22 cellular contexts compared by ENCODE assay signal in genomic region chr2:223532712-223533111, GRCh38.
"Had no signal": no experiment of that assay in that cellular context is flagged by ENCODE, and none has a peak within 500 bp of the region (broad histone marks: within the 10 kb centered on the region; RNA-seq: fewer than 3 reads in every experiment).

No MANE protein-coding gene starts in this region.

- H3K27ac ChIP-seq: epithelial cell of prostate, lower lobe of right lung, prostate gland, transverse colon, vagina had no signal

- DNase-seq: activated B cell treated with CpG ODN at 0.5 μM for 24 hours; activated CD4-positive, alpha-beta T cell treated with anti-CD3 and anti-CD28 coated beads for 36 hours; activated CD4-positive, alpha-beta T cell treated with anti-CD3 and anti-CD28 coated beads, Interleukin-2, amount 50 U/mL, for 48 hours; activated CD8-positive, alpha-beta memory T cell treated with anti-CD3 and anti-CD28 coated beads, Interleukin-2, amount 50 U/mL, for 48 hours; activated naive CD4-positive, alpha-beta T cell treated with Interleukin-2 at 50 U/mL for 16 hours; activated naive CD8-positive, alpha-beta T cell treated with anti-CD3 and anti-CD28 coated beads, Interleukin-2, amount 10 ng/mL, durations not matched to agents 7 days and 5 days; activated T-cell treated with anti-CD3 and anti-CD28 coated beads, Interleukin-2, amount 50 U/mL, for 4 hours; amniotic stem cell; cerebellar nuclear complex; cortex of kidney; endodermal cell; kidney; lower lobe of right lung; naive thymus-derived CD4-positive, alpha-beta T cell; stimulated activated CD4-positive, alpha-beta T cell treated with anti-CD3 and anti-CD28 coated beads, Interleukin-2, amount 100 ng/mL, for 48 hours; stimulated activated CD8-positive, alpha-beta memory T cell treated with anti-CD3 and anti-CD28 coated beads, Interleukin-4, amount 100 ng/mL, for 48 hours; stimulated activated naive B cell treated with anti-CD40 and anti-IgM and Interleukin-4, amounts not matched to agents 10 μg/mL and 1 μg/mL and 100 μg/mL, for 72 hours; transverse colon had no signal

- H3K4me1 ChIP-seq: lower lobe of right lung, prostate gland had no signal

- H3K36me3 Mint-ChIP-seq: activated naive CD8-positive, alpha-beta T cell treated with anti-CD3 and anti-CD28 coated beads, Interleukin-2, amount 10 ng/mL, durations not matched to agents 7 days and 5 days; naive thymus-derived CD4-positive, alpha-beta T cell; stimulated activated naive B cell treated with anti-CD40 and anti-IgM and Interleukin-4, amounts not matched to agents 10 μg/mL and 1 μg/mL and 100 μg/mL, for 72 hours had no signal

- H3K27me3 ChIP-seq: transverse colon, vagina had no signal

- H3K4me3 ChIP-seq: lower lobe of right lung, prostate gland, transverse colon, vagina had no signal

- H3K36me3 ChIP-seq: lower lobe of right lung, prostate gland, transverse colon, vagina had no signal

- H3K9me3 ChIP-seq: lower lobe of right lung, prostate gland, transverse colon, vagina had no signal

- H3K27ac Mint-ChIP-seq: activated B cell treated with CpG ODN at 0.5 μM for 24 hours; activated CD4-positive, alpha-beta T cell treated with anti-CD3 and anti-CD28 coated beads for 36 hours; activated naive CD8-positive, alpha-beta T cell treated with anti-CD3 and anti-CD28 coated beads, Interleukin-2, amount 10 ng/mL, durations not matched to agents 7 days and 5 days; endodermal cell; naive thymus-derived CD4-positive, alpha-beta T cell; stimulated activated naive B cell treated with anti-CD40 and anti-IgM and Interleukin-4, amounts not matched to agents 10 μg/mL and 1 μg/mL and 100 μg/mL, for 72 hours had no signal

- H3K4me1 Mint-ChIP-seq: activated B cell treated with CpG ODN at 0.5 μM for 24 hours; activated CD4-positive, alpha-beta T cell treated with anti-CD3 and anti-CD28 coated beads for 36 hours; activated naive CD8-positive, alpha-beta T cell treated with anti-CD3 and anti-CD28 coated beads, Interleukin-2, amount 10 ng/mL, durations not matched to agents 7 days and 5 days; naive thymus-derived CD4-positive, alpha-beta T cell; stimulated activated naive B cell treated with anti-CD40 and anti-IgM and Interleukin-4, amounts not matched to agents 10 μg/mL and 1 μg/mL and 100 μg/mL, for 72 hours had no signal

- H3K27me3 Mint-ChIP-seq: activated B cell treated with CpG ODN at 0.5 μM for 24 hours; activated CD4-positive, alpha-beta T cell treated with anti-CD3 and anti-CD28 coated beads for 36 hours had no signal

- H3K9me3 Mint-ChIP-seq: activated B cell treated with CpG ODN at 0.5 μM for 24 hours; activated T-cell treated with anti-CD3 and anti-CD28 coated beads, Interleukin-2, amount 50 U/mL, for 4 hours had no signal

- ATAC-seq: activated CD4-positive, alpha-beta T cell treated with anti-CD3 and anti-CD28 coated beads for 36 hours; activated T-cell treated with anti-CD3 and anti-CD28 coated beads, Interleukin-2, amount 50 U/mL, for 4 hours; lower lobe of right lung; naive thymus-derived CD4-positive, alpha-beta T cell; stimulated activated naive B cell treated with anti-CD40 and anti-IgM and Interleukin-4, amounts not matched to agents 10 μg/mL and 1 μg/mL and 100 μg/mL, for 72 hours had no signal

- H3K4me3 Mint-ChIP-seq: activated B cell treated with CpG ODN at 0.5 μM for 24 hours; activated CD4-positive, alpha-beta T cell treated with anti-CD3 and anti-CD28 coated beads for 36 hours; activated naive CD8-positive, alpha-beta T cell treated with anti-CD3 and anti-CD28 coated beads, Interleukin-2, amount 10 ng/mL, durations not matched to agents 7 days and 5 days; activated T-cell treated with anti-CD3 and anti-CD28 coated beads, Interleukin-2, amount 50 U/mL, for 4 hours; endodermal cell; naive thymus-derived CD4-positive, alpha-beta T cell; neural crest cell; stimulated activated naive B cell treated with anti-CD40 and anti-IgM and Interleukin-4, amounts not matched to agents 10 μg/mL and 1 μg/mL and 100 μg/mL, for 72 hours had no signal
